14 cellular contexts compared by ENCODE assay signal in the genomic region with DNA sequence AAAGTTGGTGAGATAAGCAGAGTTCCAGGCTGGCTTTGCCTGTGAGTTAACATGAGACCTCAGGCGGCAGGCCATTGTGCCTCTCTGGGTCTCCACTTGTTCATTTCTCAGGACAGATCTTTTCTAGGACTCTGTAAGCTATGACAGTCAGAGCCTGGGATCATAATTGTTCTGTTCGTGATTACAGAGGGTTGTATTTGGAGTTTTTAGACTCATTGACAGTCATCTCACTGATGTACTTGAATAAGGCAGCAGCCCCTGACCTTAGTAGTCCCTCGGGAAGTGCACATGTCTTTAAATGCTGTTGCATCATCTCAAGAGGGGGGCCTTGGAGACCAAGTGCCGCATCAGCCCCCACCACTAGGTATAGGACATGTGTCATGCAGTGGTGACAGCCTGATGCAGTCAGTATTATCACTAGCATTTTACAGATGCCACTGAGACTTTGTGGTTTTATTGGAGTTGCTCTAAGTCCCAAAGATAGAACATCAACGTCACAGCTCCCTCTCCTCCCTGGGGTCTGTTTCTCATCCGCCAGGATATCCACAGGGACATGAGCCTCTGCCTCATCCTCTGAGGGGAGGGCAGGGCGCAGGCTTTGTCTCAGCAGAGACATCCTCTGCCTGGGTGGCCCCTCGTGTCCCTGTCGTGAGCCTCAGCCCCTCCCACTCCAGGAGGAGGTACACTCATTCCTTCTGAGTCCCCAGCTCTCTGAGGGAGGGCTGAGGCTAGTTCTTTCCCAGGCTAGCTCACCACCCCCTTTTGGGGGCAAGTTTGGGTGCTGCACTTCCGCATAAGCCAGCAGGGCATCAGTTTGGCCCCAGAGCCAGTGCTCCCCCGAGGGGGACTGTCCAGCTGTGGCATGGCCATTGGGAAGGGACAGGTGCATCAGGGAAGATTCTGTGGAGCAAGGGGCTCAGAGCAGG. TPM values are rescaled to one million over a fixed set of nuclear protein-coding genes. Genes with fewer than 3 reads are reported as not detected.
DNase-seq lines count a peak whose midpoint lies in the region; FAIRE-seq and TF ChIP-seq lines count a peak whose summit lies in the region.
"Had no signal": no experiment of that assay in that cellular context is flagged by ENCODE, and none has a peak within 500 bp of the region (broad histone marks: within the 10 kb centered on the region; RNA-seq: fewer than 3 reads in every experiment).

No MANE protein-coding gene starts in this region.

- peak overlapping the region; percentile 29 for H3K27ac ChIP-seq in endodermal cell (ENCODE audit: low read depth, low read length)
- H3K27ac ChIP-seq in osteoblast (ENCODE audit: low read depth, low read length), result peak overlapping the region; percentile 77
- H3K27ac ChIP-seq: upper lobe of left lung had no signal

- 70 to 86% methylated on average over 8 to 11 of the region's 11 CpGs for WGBS in endodermal cell (ENCODE audit: insufficient coverage in 1 of 2, insufficient read length in 1 of 2), 2 experiments

- H3K4me1 Mint-ChIP-seq in endodermal cell, result no peaks in the 10 kb centered on the region
- H3K4me1 Mint-ChIP-seq: T-cell had no signal

- no peak overlapping the region for H3K27ac Mint-ChIP-seq in endodermal cell
- H3K27ac Mint-ChIP-seq: activated naive CD4-positive, alpha-beta T cell treated with anti-CD3 and anti-CD28 coated beads, Interleukin-2, amount 50 U/mL, for 72 hours; T-cell had no signal

- no peak overlapping the region for H2AFZ ChIP-seq in osteoblast (ENCODE audit: low read length)

- no peak overlapping the region for H3K9ac ChIP-seq in endodermal cell (ENCODE audit: extremely low read depth, low read length, poor library complexity, severe bottlenecking)

- peaks cover 39% of the 10 kb centered on the region for H4K20me1 ChIP-seq in osteoblast (ENCODE audit: insufficient read depth, low read length)

- peak overlapping the region; percentile 49 for H3K4me2 ChIP-seq in osteoblast (ENCODE audit: insufficient read depth, low read length)

- TF ChIP-seq POLR2A in GM12891 (IDR thresholded peaks at IDR 0.05; ENCODE audit: low read depth, low read length), result no peak

- H3K4me3 Mint-ChIP-seq in endodermal cell, result no peak overlapping the region
- H3K4me3 Mint-ChIP-seq: T-cell had no signal

- H3K9me3 ChIP-seq in endodermal cell (ENCODE audit: control insufficient read depth, low read length), result no peaks in the 10 kb centered on the region
- H3K9me3 ChIP-seq in osteoblast (ENCODE audit: low read depth, low read length), result no peaks in the 10 kb centered on the region
- H3K9me3 ChIP-seq: upper lobe of left lung had no signal

- DNase-seq in AG20443 (ENCODE audit: low spot score) (peak; percentile 60), OCI-M1 (lab: John Stamatoyannopoulos, UW) (peak; percentile 48), endodermal cell (peak; percentile 49), osteoblast (ENCODE audit: insufficient read length, low spot score, missing footprints) (peak; percentile 81), GM12891 (ENCODE audit: insufficient read length, low spot score) (no peak), hippocampal formation (lab: John Stamatoyannopoulos, UW) (no peak), GM10266 (ENCODE audit: extremely low spot score) (no peak)
- DNase-seq in activated T-cell treated with anti-CD3 and anti-CD28 coated beads, Interleukin-2, amount 50 U/mL, for 48 hours, result no peak
- DNase-seq: effector CD4-positive, alpha-beta T cell; NCI-H82 had no signal

- FAIRE-seq in GM12891 (lab: Jason Lieb, UNC), result no peak

- no peak overlapping the region for H3K4me3 ChIP-seq in endodermal cell (ENCODE audit: low read length)
- H3K4me3 ChIP-seq in osteoblast (ENCODE audit: insufficient read depth, low read length), result peak overlapping the region; percentile 11
- H3K4me3 ChIP-seq: upper lobe of left lung had no signal

- H3K9me3 Mint-ChIP-seq in endodermal cell, result peaks cover 2% of the 10 kb centered on the region
- H3K9me3 Mint-ChIP-seq: activated naive CD4-positive, alpha-beta T cell treated with anti-CD3 and anti-CD28 coated beads, Interleukin-2, amount 50 U/mL, for 72 hours; T-cell had no signal

- H3K27me3 ChIP-seq in endodermal cell (ENCODE audit: control insufficient read depth, insufficient read depth, low read length, poor library complexity, severe bottlenecking), result no peaks in the 10 kb centered on the region
- H3K27me3 ChIP-seq in osteoblast (ENCODE audit: insufficient read depth, low read length), result no peaks in the 10 kb centered on the region
- H3K27me3 ChIP-seq: upper lobe of left lung had no signal

- peaks cover 89% of the 10 kb centered on the region for H3K79me2 ChIP-seq in osteoblast (ENCODE audit: insufficient read depth, low read length)

- TF ChIP-seq CTCF in endodermal cell (conservative IDR thresholded peaks at IDR 0.05), result no peak
- TF ChIP-seq CTCF in osteoblast (IDR thresholded peaks at IDR 0.05; ENCODE audit: extremely low read depth, low read depth, low read length), result no peak
- no peak for TF ChIP-seq CTCF in GM10266 (IDR thresholded peaks at IDR 0.05; ENCODE audit: control insufficient read depth, insufficient read depth, low read depth, missing control alignments)

- H3K27me3 Mint-ChIP-seq in endodermal cell (ENCODE audit: insufficient read depth), result no peaks in the 10 kb centered on the region

- H3K4me1 ChIP-seq in endodermal cell (ENCODE audit: control insufficient read depth, insufficient read depth, low read length) (no peaks in the 10 kb centered on the region), osteoblast (ENCODE audit: insufficient read depth, low read length) (peaks cover 26% of the 10 kb centered on the region)
- H3K4me1 ChIP-seq: upper lobe of left lung had no signal

- peaks cover 3% of the 10 kb centered on the region for H3K36me3 Mint-ChIP-seq in endodermal cell (ENCODE audit: low read depth)
- H3K36me3 Mint-ChIP-seq: activated naive CD4-positive, alpha-beta T cell treated with anti-CD3 and anti-CD28 coated beads, Interleukin-2, amount 50 U/mL, for 72 hours; T-cell had no signal

- H3K36me3 ChIP-seq in endodermal cell (ENCODE audit: control insufficient read depth, insufficient read depth, low read length) (no peaks in the 10 kb centered on the region), osteoblast (ENCODE audit: insufficient read depth, low read length) (no peaks in the 10 kb centered on the region)
- H3K36me3 ChIP-seq: upper lobe of left lung had no signal

TF ChIP-seq in GM12891, 5 proteins besides CTCF, POLR2A, EP300 and RAD21:
- TF ChIP-seq TAF1 (IDR thresholded peaks at IDR 0.05; ENCODE audit: low read depth, low read length) (no peak), PAX5 (IDR thresholded peaks at IDR 0.05; ENCODE audit: insufficient read depth, low read length, severe bottlenecking) (no peak), POU2F2 (IDR thresholded peaks at IDR 0.05; ENCODE audit: low read depth, low read length) (no peak), SPI1 (IDR thresholded peaks at IDR 0.05; ENCODE audit: low read depth, low read length) (no peak), POLR2AphosphoS5 (IDR thresholded peaks at IDR 0.05; ENCODE audit: low read depth, low read length) (no peak)

RNA-seq across cellular contexts. Expression of gene GLI2, which starts 14.1 kb away (rescaled TPM):
- total RNA-seq in endodermal cell (10 to 100 TPM; 17.0 to 24.2 TPM), osteoblast (3.8 and 10.1 TPM in 2 replicates)
- polyA plus RNA-seq in endodermal cell (2013, experiment 1 of 2), result 29.8 TPM
- polyA plus RNA-seq in endodermal cell (2013, experiment 2 of 2), result 28.3 TPM
- polyA plus RNA-seq in GM12891 (2012; ENCODE audit: low read depth, missing spikeins), result not detected
- total RNA-seq: activated naive CD4-positive, alpha-beta T cell treated with anti-CD3 and anti-CD28 coated beads, Interleukin-2, amount 50 U/mL, for 72 hours; mononuclear cell had no signal

Comparison
In these comparisons a context has a peak if more than half of its experiments do, and no peak if none do; other contexts are left out.
1. DNase-seq: peak in AG20443 (single experiment), OCI-M1 (single experiment), endodermal cell (single experiment) and osteoblast (single experiment); none in GM12891 (single experiment), hippocampal formation (0 of 2), GM10266 (single experiment) and activated T-cell treated with anti-CD3 and anti-CD28 coated beads, Interleukin-2, amount 50 U/mL, for 48 hours (0 of 2).